ENCODE assay signal across 20 cellular contexts in the genomic region with DNA sequence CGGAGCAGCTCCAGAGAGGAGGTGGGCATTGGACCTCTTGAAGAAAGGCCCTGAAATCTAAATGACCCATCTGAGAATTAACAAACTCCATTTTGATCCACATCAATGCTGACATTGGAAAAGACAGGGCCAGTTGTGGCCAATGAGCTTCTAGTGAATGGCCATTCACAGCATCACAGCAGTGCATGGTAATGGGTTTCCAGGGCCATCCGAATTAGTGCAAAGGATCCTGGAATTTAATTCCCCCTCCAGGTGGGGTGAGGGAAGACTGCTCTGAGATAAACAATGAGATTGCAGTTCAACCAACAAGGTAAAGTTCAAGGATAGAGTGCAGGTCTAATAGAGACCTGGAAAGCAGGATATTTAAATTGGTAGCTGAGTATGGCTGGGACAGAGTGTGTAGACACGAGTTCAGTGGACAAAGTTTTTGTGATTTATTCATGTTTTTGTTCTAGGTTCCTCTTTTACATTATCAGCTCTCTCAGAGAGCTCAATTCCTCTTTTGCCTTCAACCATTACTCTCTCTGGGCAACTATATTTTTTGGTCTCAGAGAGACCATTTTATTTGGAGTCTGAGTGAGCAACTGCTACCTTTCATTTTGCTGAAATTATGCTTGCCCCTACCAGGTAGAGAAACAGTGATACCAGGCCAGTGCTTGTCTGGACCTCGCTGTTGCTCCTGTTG. TPM values are rescaled to one million over a fixed set of nuclear protein-coding genes. Genes with fewer than 3 reads are reported as not detected.
"Had no signal": no experiment of that assay in that cellular context is flagged by ENCODE, and none has a peak within 500 bp of the region (broad histone marks: within the 10 kb centered on the region; RNA-seq: fewer than 3 reads in every experiment).

No MANE protein-coding gene starts in this region.

- H3K36me3 ChIP-seq: transverse colon, vagina had no signal

- H3K9me3 Mint-ChIP-seq: activated naive CD8-positive, alpha-beta T cell treated with anti-CD3 and anti-CD28 coated beads, Interleukin-2, amount 50 U/mL, for 24 hours; activated T-helper 17 cell treated with anti-CD3 and anti-CD28 coated beads, Interleukin-2, amount 50 U/mL, for 72 hours; dendritic cell treated with granulocyte-macrophage colony-stimulating factor and Interleukin-4, amounts not matched to agents 40 ng/mL and 50 ng/mL, for 4 days; natural killer cell treated with Interleukin-12 subunit alpha and Interleukin-12 subunit beta and Interleukin-15 and Interleukin-18, amount 100 ng/mL, for 72 hours had no signal

- H3K4me1 Mint-ChIP-seq: activated T-helper 17 cell treated with anti-CD3 and anti-CD28 coated beads, Interleukin-2, amount 50 U/mL, for 72 hours had no signal

- H3K27ac ChIP-seq: foreskin keratinocyte, skin epidermis, transverse colon, vagina had no signal

- H3K4me3 ChIP-seq: skin epidermis, transverse colon, vagina had no signal

- H3K27ac Mint-ChIP-seq: activated naive CD8-positive, alpha-beta T cell treated with anti-CD3 and anti-CD28 coated beads, Interleukin-2, amount 50 U/mL, for 24 hours; activated T-helper 17 cell treated with anti-CD3 and anti-CD28 coated beads, Interleukin-2, amount 50 U/mL, for 72 hours; dendritic cell treated with granulocyte-macrophage colony-stimulating factor and Interleukin-4, amounts not matched to agents 40 ng/mL and 50 ng/mL, for 4 days; natural killer cell treated with Interleukin-12 subunit alpha and Interleukin-12 subunit beta and Interleukin-15 and Interleukin-18, amount 100 ng/mL, for 72 hours had no signal

- H3K9me3 ChIP-seq: transverse colon, vagina had no signal

- H3K36me3 Mint-ChIP-seq: natural killer cell treated with Interleukin-12 subunit alpha and Interleukin-12 subunit beta and Interleukin-15 and Interleukin-18, amount 100 ng/mL, for 72 hours had no signal

- ATAC-seq: activated naive CD8-positive, alpha-beta T cell treated with anti-CD3 and anti-CD28 coated beads, Interleukin-2, amount 50 U/mL, for 24 hours; activated T-helper 17 cell treated with anti-CD3 and anti-CD28 coated beads, Interleukin-2, amount 50 U/mL, for 72 hours; foreskin keratinocyte; left ventricle myocardium superior; natural killer cell treated with Interleukin-12 subunit alpha and Interleukin-12 subunit beta and Interleukin-15 and Interleukin-18, amount 100 ng/mL, for 72 hours; stimulated activated naive CD8-positive, alpha-beta T cell treated with anti-CD3 and anti-CD28 coated beads, Interleukin-15, Interleukin-2, amounts not matched to agents 100 U/mL and 50 U/mL, for 24 hours had no signal

- DNase-seq: activated CD4-positive, alpha-beta T cell treated with anti-CD3 and anti-CD28 coated beads, Interleukin-2, amount 50 U/mL, for 48 hours; activated CD4-positive, CD25-positive, alpha-beta regulatory T cell treated with anti-CD3 and anti-CD28 coated beads, Interleukin-2, amount 50 U/mL, for 72 hours; activated naive CD4-positive, alpha-beta T cell treated with Interleukin-2 at 50 U/mL for 16 hours; activated naive CD8-positive, alpha-beta T cell treated with anti-CD3 and anti-CD28 coated beads, Interleukin-2, amount 50 U/mL, for 24 hours; aorta; effector memory CD4-positive, alpha-beta T cell; foreskin keratinocyte; glutamatergic neuron; kidney glomerular epithelial cell; left ventricle myocardium superior; mesenchymal stem cell; stimulated activated CD4-positive, alpha-beta T cell treated with anti-CD3 and anti-CD28 coated beads, Interleukin-15, amount 100 ng/mL, for 24 hours; stimulated activated CD4-positive, alpha-beta T cell treated with anti-CD3 and anti-CD28 coated beads, Interleukin-4, amount 100 ng/mL, for 1 hour; stimulated activated naive CD8-positive, alpha-beta T cell treated with anti-CD3 and anti-CD28 coated beads, Interleukin-15, Interleukin-2, amounts not matched to agents 100 U/mL and 50 U/mL, for 24 hours; transverse colon had no signal

- H3K4me3 Mint-ChIP-seq: activated naive CD8-positive, alpha-beta T cell treated with anti-CD3 and anti-CD28 coated beads, Interleukin-2, amount 50 U/mL, for 24 hours; activated T-helper 17 cell treated with anti-CD3 and anti-CD28 coated beads, Interleukin-2, amount 50 U/mL, for 72 hours; dendritic cell treated with granulocyte-macrophage colony-stimulating factor and Interleukin-4, amounts not matched to agents 40 ng/mL and 50 ng/mL, for 4 days; natural killer cell treated with Interleukin-12 subunit alpha and Interleukin-12 subunit beta and Interleukin-15 and Interleukin-18, amount 100 ng/mL, for 72 hours had no signal

- H3K27me3 ChIP-seq: vagina had no signal

RNA-seq across cellular contexts. Expression of gene TACR1, which starts 5.0 kb away (rescaled TPM):
- total RNA-seq: activated T-helper 17 cell treated with anti-CD3 and anti-CD28 coated beads, Interleukin-2, amount 50 U/mL, for 72 hours; foreskin keratinocyte; natural killer cell treated with Interleukin-12 subunit alpha and Interleukin-12 subunit beta and Interleukin-15 and Interleukin-18, amount 100 ng/mL, for 72 hours had no signal
- polyA plus RNA-seq: foreskin keratinocyte had no signal
